1 cellular context compared by ENCODE assay signal in genomic region chr11:63023851-63024648, GRCh38.
TF ChIP-seq lines count a peak whose summit lies in the region.

No MANE protein-coding gene starts in this region.

TF ChIP-seq in WTC11, 78 proteins besides CTCF, POLR2A, EP300 and RAD21 (continued from another document):
- no peak for TF ChIP-seq TEAD4 (CRISPR knock-in tag; IDR thresholded peaks at IDR 0.05)
- no peak for TF ChIP-seq AFF4 (CRISPR knock-in tag; IDR thresholded peaks at IDR 0.05; ENCODE audit: borderline replicate concordance)
- no peak for TF ChIP-seq ZNF281 (CRISPR knock-in tag; IDR thresholded peaks at IDR 0.05)
TF ChIP-seq in WTC11: peak in this region for 0.
